ENCODE assay signal across 2 cellular contexts in the genomic region with DNA sequence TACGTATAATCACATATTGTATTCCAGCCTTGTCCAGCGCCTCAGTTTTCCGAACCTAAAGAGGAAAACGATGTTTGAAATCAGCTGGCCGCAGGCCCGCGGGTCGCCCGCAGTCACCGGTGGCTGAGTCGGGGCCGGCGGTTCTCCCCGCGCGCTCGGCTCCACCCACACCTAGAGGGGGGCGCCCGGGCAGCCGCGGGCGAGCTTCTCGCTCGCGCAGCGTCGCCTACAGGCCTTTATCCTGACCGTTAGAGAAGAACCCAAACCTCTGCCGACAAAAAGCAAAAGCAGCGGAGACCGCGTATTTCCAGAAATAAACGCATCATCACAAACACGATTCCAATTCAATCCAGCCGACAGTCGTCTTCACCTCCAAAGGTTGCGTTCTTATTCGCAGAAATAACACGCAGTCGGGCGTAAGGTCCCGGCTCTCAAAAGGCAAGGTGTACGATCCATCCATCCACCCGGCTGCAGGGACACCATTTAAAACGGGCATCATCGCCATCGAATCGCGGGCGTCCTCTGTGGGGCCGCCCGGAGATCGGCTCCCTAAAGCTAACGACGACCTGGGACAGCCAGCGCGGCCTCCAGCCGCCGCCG.
TF ChIP-seq lines count a peak whose summit lies in the region.

No MANE protein-coding gene starts in this region.

TF ChIP-seq in HEK293, 187 proteins besides CTCF, POLR2A, EP300 and RAD21 (continued from another document and continues in another):
- TF ChIP-seq, protein P1, sequence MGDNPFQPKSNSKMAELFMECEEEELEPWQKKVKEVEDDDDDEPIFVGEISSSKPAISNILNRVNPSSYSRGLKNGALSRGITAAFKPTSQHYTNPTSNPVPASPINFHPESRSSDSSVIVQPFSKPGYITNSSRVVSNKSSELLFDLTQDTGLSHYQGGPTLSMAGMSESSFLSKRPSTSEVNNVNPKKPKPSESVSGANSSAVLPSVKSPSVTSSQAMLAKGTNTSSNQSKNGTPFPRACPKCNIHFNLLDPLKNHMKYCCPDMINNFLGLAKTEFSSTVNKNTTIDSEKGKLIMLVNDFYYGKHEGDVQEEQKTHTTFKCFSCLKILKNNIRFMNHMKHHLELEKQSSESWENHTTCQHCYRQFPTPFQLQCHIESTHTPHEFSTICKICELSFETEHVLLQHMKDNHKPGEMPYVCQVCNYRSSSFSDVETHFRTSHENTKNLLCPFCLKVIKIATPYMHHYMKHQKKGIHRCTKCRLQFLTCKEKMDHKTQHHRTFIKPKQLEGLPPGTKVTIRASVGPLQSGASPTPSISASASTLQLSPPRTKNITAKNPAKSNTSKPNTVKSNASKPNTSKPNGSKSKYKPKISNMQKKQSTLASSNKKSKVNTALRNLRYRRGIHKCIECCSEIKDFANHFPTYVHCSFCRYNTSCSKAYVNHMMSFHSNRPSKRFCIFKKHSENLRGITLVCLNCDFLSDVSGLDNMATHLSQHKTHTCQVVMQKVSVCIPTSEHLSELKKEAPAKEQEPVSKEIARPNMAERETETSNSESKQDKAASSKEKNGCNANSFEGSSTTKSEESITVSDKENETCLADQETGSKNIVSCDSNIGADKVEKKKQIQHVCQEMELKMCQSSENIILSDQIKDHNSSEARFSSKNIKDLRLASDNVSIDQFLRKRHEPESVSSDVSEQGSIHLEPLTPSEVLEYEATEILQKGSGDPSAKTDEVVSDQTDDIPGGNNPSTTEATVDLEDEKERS (tag by site-specific recombination; IDR thresholded peaks at IDR 0.05): no peak
- TF ChIP-seq ZNF558 (tag by site-specific recombination; IDR thresholded peaks at IDR 0.05) (0 out of 2 replicates have a peak, but pooled peaks have one; percentile 38), ZNF660 (tag by site-specific recombination; IDR thresholded peaks at IDR 0.05) (peak; percentile 45), YY2 (tag by site-specific recombination; IDR thresholded peaks at IDR 0.05) (peak; percentile 45; the same call in 1 of the 2 replicates), ZNF335 (tag by site-specific recombination; conservative IDR thresholded peaks at IDR 0.05) (peak; percentile 95), ZBTB20 (tag by site-specific recombination; IDR thresholded peaks at IDR 0.05) (peak; percentile 75; the same call in 1 of the 2 replicates), ZNF10 (tag by site-specific recombination; IDR thresholded peaks at IDR 0.05) (peak; percentile 5; the same call in 1 of the 2 replicates), ZNF701 (tag by site-specific recombination; IDR thresholded peaks at IDR 0.05) (no peak), ZNF19 (tag by site-specific recombination; IDR thresholded peaks at IDR 0.05; ENCODE audit: low read depth) (no peak), HOXC10 (CRISPR knock-in tag; IDR thresholded peaks at IDR 0.05) (no peak), OVOL3 (tag by site-specific recombination; IDR thresholded peaks at IDR 0.05) (peak; percentile 64; the same call in 1 of the 2 replicates), FEZF1 (tag by site-specific recombination; IDR thresholded peaks at IDR 0.05) (no peak), ZFHX2 (tag by site-specific recombination; conservative IDR thresholded peaks at IDR 0.05) (peak; percentile 67), KLF9 (tag by site-specific recombination; IDR thresholded peaks at IDR 0.05; ENCODE audit: low read depth) (peak; percentile 45; the same call in 1 of the 2 replicates), ZNF366 (tag by site-specific recombination; conservative IDR thresholded peaks at IDR 0.05) (peak; percentile 80), EGR2 (tag by site-specific recombination; IDR thresholded peaks at IDR 0.05; ENCODE audit: low read depth) (0 out of 2 replicates have a peak, but pooled peaks have one; percentile 11), KLF1 (tag by site-specific recombination; IDR thresholded peaks at IDR 0.05) (no peak), ZBTB17 (tag by site-specific recombination; IDR thresholded peaks at IDR 0.05) (peak; percentile 62)
- TF ChIP-seq, protein P2, sequence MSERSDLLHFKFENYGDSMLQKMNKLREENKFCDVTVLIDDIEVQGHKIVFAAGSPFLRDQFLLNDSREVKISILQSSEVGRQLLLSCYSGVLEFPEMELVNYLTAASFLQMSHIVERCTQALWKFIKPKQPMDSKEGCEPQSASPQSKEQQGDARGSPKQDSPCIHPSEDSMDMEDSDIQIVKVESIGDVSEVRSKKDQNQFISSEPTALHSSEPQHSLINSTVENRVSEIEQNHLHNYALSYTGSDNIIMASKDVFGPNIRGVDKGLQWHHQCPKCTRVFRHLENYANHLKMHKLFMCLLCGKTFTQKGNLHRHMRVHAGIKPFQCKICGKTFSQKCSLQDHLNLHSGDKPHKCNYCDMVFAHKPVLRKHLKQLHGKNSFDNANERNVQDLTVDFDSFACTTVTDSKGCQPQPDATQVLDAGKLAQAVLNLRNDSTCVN (tag by site-specific recombination; optimal IDR thresholded peaks at IDR 0.05): peak; percentile 88
- TF ChIP-seq, protein P3, sequence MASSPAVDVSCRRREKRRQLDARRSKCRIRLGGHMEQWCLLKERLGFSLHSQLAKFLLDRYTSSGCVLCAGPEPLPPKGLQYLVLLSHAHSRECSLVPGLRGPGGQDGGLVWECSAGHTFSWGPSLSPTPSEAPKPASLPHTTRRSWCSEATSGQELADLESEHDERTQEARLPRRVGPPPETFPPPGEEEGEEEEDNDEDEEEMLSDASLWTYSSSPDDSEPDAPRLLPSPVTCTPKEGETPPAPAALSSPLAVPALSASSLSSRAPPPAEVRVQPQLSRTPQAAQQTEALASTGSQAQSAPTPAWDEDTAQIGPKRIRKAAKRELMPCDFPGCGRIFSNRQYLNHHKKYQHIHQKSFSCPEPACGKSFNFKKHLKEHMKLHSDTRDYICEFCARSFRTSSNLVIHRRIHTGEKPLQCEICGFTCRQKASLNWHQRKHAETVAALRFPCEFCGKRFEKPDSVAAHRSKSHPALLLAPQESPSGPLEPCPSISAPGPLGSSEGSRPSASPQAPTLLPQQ (tag by site-specific recombination; IDR thresholded peaks at IDR 0.05): peak; percentile 96; the same call in 1 of the 2 replicates
- TF ChIP-seq, protein P4, sequence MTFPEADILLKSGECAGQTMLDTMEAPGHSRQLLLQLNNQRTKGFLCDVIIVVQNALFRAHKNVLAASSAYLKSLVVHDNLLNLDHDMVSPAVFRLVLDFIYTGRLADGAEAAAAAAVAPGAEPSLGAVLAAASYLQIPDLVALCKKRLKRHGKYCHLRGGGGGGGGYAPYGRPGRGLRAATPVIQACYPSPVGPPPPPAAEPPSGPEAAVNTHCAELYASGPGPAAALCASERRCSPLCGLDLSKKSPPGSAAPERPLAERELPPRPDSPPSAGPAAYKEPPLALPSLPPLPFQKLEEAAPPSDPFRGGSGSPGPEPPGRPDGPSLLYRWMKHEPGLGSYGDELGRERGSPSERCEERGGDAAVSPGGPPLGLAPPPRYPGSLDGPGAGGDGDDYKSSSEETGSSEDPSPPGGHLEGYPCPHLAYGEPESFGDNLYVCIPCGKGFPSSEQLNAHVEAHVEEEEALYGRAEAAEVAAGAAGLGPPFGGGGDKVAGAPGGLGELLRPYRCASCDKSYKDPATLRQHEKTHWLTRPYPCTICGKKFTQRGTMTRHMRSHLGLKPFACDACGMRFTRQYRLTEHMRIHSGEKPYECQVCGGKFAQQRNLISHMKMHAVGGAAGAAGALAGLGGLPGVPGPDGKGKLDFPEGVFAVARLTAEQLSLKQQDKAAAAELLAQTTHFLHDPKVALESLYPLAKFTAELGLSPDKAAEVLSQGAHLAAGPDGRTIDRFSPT (tag by site-specific recombination; IDR thresholded peaks at IDR 0.05): peak; percentile 75
- TF ChIP-seq, protein P5, sequence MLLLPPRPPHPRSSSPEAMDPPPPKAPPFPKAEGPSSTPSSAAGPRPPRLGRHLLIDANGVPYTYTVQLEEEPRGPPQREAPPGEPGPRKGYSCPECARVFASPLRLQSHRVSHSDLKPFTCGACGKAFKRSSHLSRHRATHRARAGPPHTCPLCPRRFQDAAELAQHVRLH (tag by site-specific recombination; IDR thresholded peaks at IDR 0.05): peak; percentile 74

TF ChIP-seq in SK-N-SH, 30 proteins besides CTCF, POLR2A, EP300 and RAD21 (continued from another document):
- TF ChIP-seq, protein P6, sequence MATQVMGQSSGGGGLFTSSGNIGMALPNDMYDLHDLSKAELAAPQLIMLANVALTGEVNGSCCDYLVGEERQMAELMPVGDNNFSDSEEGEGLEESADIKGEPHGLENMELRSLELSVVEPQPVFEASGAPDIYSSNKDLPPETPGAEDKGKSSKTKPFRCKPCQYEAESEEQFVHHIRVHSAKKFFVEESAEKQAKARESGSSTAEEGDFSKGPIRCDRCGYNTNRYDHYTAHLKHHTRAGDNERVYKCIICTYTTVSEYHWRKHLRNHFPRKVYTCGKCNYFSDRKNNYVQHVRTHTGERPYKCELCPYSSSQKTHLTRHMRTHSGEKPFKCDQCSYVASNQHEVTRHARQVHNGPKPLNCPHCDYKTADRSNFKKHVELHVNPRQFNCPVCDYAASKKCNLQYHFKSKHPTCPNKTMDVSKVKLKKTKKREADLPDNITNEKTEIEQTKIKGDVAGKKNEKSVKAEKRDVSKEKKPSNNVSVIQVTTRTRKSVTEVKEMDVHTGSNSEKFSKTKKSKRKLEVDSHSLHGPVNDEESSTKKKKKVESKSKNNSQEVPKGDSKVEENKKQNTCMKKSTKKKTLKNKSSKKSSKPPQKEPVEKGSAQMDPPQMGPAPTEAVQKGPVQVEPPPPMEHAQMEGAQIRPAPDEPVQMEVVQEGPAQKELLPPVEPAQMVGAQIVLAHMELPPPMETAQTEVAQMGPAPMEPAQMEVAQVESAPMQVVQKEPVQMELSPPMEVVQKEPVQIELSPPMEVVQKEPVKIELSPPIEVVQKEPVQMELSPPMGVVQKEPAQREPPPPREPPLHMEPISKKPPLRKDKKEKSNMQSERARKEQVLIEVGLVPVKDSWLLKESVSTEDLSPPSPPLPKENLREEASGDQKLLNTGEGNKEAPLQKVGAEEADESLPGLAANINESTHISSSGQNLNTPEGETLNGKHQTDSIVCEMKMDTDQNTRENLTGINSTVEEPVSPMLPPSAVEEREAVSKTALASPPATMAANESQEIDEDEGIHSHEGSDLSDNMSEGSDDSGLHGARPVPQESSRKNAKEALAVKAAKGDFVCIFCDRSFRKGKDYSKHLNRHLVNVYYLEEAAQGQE (IDR thresholded peaks at IDR 0.05; ENCODE audit: low read depth, low read length): 0 out of 2 replicates have a peak, but pooled peaks have one; percentile 7
- TF ChIP-seq SIN3A (IDR thresholded peaks at IDR 0.05; ENCODE audit: borderline replicate concordance, low read depth, low read length) (peak; percentile 73; the same call in 1 of the 2 replicates), NRF1 (IDR thresholded peaks at IDR 0.05; ENCODE audit: low read depth, low read length) (peak; percentile 38), MXI1 (IDR thresholded peaks at IDR 0.05; ENCODE audit: low read depth, low read length) (0 out of 2 replicates have a peak, but pooled peaks have one; percentile 52), TAF1 (IDR thresholded peaks at IDR 0.05; ENCODE audit: borderline replicate concordance, low read depth, low read length) (peak; percentile 57), SMC3 (IDR thresholded peaks at IDR 0.05; ENCODE audit: low read depth, low read length) (peak; percentile 25)
- TF ChIP-seq, protein P7, sequence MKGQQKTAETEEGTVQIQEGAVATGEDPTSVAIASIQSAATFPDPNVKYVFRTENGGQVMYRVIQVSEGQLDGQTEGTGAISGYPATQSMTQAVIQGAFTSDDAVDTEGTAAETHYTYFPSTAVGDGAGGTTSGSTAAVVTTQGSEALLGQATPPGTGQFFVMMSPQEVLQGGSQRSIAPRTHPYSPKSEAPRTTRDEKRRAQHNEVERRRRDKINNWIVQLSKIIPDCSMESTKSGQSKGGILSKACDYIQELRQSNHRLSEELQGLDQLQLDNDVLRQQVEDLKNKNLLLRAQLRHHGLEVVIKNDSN (IDR thresholded peaks at IDR 0.05; ENCODE audit: borderline replicate concordance, low read depth): no peak
- TF ChIP-seq, protein P8, sequence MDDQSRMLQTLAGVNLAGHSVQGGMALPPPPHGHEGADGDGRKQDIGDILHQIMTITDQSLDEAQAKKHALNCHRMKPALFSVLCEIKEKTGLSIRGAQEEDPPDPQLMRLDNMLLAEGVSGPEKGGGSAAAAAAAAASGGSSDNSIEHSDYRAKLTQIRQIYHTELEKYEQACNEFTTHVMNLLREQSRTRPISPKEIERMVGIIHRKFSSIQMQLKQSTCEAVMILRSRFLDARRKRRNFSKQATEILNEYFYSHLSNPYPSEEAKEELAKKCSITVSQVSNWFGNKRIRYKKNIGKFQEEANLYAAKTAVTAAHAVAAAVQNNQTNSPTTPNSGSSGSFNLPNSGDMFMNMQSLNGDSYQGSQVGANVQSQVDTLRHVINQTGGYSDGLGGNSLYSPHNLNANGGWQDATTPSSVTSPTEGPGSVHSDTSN (IDR thresholded peaks at IDR 0.05): no peak
